Comparison of ENCODE assay signal across 8 cellular contexts in the genomic region with DNA sequence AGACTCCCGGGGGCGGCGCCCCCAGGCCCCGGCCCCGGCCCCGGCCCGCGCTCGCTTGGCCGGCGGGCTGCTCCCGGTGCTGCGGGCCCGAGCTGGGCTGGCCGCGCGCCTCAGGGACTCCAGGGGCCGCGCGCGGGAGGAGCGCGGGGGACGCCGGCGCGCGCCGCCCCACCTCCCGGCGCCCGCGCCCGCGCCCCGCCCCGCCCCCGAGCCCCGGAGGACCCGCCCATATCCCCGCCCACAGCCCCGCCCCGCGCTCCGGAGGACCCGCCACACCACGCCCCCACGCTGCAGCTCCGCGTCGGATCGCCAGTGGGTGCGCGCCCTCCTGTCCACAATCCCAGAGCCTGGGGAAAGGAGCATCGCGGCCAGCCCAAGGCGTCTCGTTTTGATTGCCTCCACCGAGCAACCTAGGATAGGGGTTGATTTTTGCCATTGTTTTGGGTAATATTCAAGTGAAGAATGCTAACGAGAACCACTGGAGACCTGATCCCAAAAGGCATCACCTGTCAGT. TPM values are rescaled to one million over a fixed set of nuclear protein-coding genes. Genes with fewer than 3 reads are reported as not detected.
A peak's percentile ranks its signal among the peaks of the same experiment; 100 is the strongest.
DNase-seq lines count a peak whose midpoint lies in the region; ATAC-seq, FAIRE-seq and TF ChIP-seq lines count a peak whose summit lies in the region.

A gene with protein sequence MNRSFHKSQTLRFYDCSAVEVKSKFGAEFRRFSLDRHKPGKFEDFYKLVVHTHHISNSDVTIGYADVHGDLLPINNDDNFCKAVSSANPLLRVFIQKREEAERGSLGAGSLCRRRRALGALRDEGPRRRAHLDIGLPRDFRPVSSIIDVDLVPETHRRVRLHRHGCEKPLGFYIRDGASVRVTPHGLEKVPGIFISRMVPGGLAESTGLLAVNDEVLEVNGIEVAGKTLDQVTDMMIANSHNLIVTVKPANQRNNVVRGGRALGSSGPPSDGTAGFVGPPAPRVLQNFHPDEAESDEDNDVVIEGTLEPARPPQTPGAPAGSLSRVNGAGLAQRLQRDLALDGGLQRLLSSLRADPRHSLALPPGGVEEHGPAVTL (minus strand): TSS at position 112 of the 514 bp plus-strand sequence. CDS start 166 bp downstream, outside the sequence.

- H3K9ac ChIP-seq in GM12878 (ENCODE audit: control insufficient read depth, insufficient read depth, low read length): no peak within 1 kb of the TSS

- RAD21 ChIA-PET in GM12878 (lab: Charles Lee; ENCODE audit: unreplicated experiment): interaction anchor here (0.6 to 1.6 kb wide), 3 partner anchors 9 to 47 kb away, joined by 3 to 6 read pairs (median 4); no protein-coding TSS in a partner anchor

- H3K27me3 Mint-ChIP-seq in T-helper 17 cell: peaks cover 40% of the 10 kb centered on the region

- H3K4me1 Mint-ChIP-seq in T-helper 17 cell: no peaks in the 10 kb centered on the region

- POLR2A ChIA-PET in GM12878 (lab: Charles Lee): interaction anchor here (0.6 kb wide), 3 partner anchors 34 to 68 kb away, joined by 3 to 6 read pairs (median 3); no protein-coding TSS in a partner anchor

- H3K27me3 ChIP-seq in GM12878 (replicated peaks in 1 of 2; ENCODE audit: control insufficient read depth in 2 of 2, insufficient read depth in 2 of 2, low read length in 1 of 2): peaks cover 2 to 3% of the 10 kb centered on the region in 2 experiments; a peak in 2 of 4 replicates
- no peaks in the 10 kb centered on the region for H3K27me3 ChIP-seq in iPS DF 6.9 (ENCODE audit: control insufficient read depth, insufficient read depth, low read length)

- TF ChIP-seq POLR2A in H54 (IDR thresholded peaks at IDR 0.05; ENCODE audit: low read depth, low read length) (no peak), GM12878 (IDR thresholded peaks at IDR 0.05; ENCODE audit: low read depth, low read length) (no peak)

- H3K36me3 ChIP-seq in GM12878 (ENCODE audit: control insufficient read depth in 2 of 2, insufficient read depth in 2 of 2, low read length in 1 of 2) (no peaks in the 10 kb centered on the region), iPS DF 6.9 (ENCODE audit: control insufficient read depth, insufficient read depth, low read length) (no peaks in the 10 kb centered on the region)

- 59% methylated on average over 15 of the region's 60 CpGs for WGBS in GM12878 (ENCODE audit: insufficient coverage, insufficient replicate concordance, low lambda C conversion rate, missing lambda C conversion rate)
- no CpG with 5 or more reads among the region's 60 CpGs for WGBS in iPS DF 6.9 (ENCODE audit: insufficient coverage, insufficient read length)

- no peak within 1 kb of the TSS for H2AFZ ChIP-seq in GM12878 (ENCODE audit: control insufficient read depth, low read depth, low read length)

- intact Hi-C loops in GM12878 (cut with micrococcal nuclease; ENCODE audit: unreplicated experiment) (no loop called here), sciatic nerve (cut with DNase I) (no loop called here)

- no peaks in the 10 kb centered on the region for H3K79me2 ChIP-seq in GM12878 (ENCODE audit: control insufficient read depth, insufficient read depth, low read length)

- H4K20me1 ChIP-seq in GM12878 (ENCODE audit: control insufficient read depth, insufficient read depth): no peaks in the 10 kb centered on the region

- no peak within 1 kb of the TSS for H3K27ac Mint-ChIP-seq in T-helper 17 cell

- H3K4me1 ChIP-seq in GM12878 (ENCODE audit: control insufficient read depth, insufficient read depth, low read length): no peaks in the 10 kb centered on the region
- H3K4me1 ChIP-seq in iPS DF 6.9 (ENCODE audit: control insufficient read depth, insufficient read depth, low read length): no peaks in the 10 kb centered on the region

- TF ChIP-seq RAD21 in GM12878 (IDR thresholded peaks at IDR 0.05; ENCODE audit: insufficient read depth, low read depth, low read length): no peak

- peak within 1 kb of the TSS; percentile 45; the same call in 1 of the 2 replicates for H3K4me3 ChIP-seq in GM12878
- H3K4me3 ChIP-seq in iPS DF 6.9 (ENCODE audit: low read length): peak within 1 kb of the TSS; percentile 55

- H3K4me2 ChIP-seq in GM12878 (ENCODE audit: control insufficient read depth, insufficient read depth): peak within 1 kb of the TSS; percentile 68

- ATAC-seq in T-helper 17 cell (peak; percentile 87), GM12878 (peak; percentile 67), sciatic nerve (peak; percentile 96)

- in situ Hi-C loops in GM12878 (cut with MboI): no loop called here

- TF ChIP-seq EP300 in GM12878 (IDR thresholded peaks at IDR 0.05; ENCODE audit: borderline replicate concordance in 1 of 2, control insufficient read depth in 1 of 2, low read depth in 2 of 2, low read length in 2 of 2): no peak

- peak; percentile 93 for DNase-seq in DMS53 (lab: John Stamatoyannopoulos, UW)
- DNase-seq in H54 (ENCODE audit: insufficient read length, low spot score): peak; percentile 47
- DNase-seq in NCI-H1048 (lab: John Stamatoyannopoulos, UW): peak; percentile 67
- peak; percentile 30 to 46 (median 46) for DNase-seq in T-helper 17 cell
- DNase-seq in GM12878 (ENCODE audit: low read depth, low spot score): no peak
- DNase-seq in iPS DF 6.9 (ENCODE audit: low read depth, low spot score): no peak
- DNase-seq in sciatic nerve (ENCODE audit: low spot score): peak; percentile 92
- no peak for DNase-seq in NK-92 treated with Interleukin-12 subunit alpha and Interleukin-12 subunit beta, amount 100 ng/mL, for 24 hours (lab: John Stamatoyannopoulos, UW)

- H3K9me3 ChIP-seq in T-helper 17 cell (ENCODE audit: control insufficient read depth, low read length, poor library complexity, severe bottlenecking): no peaks in the 10 kb centered on the region
- no peaks in the 10 kb centered on the region for H3K9me3 ChIP-seq in GM12878 (replicated peaks; ENCODE audit: control insufficient read depth, insufficient read depth, low read length)
- H3K9me3 ChIP-seq in iPS DF 6.9 (ENCODE audit: control insufficient read depth, insufficient read depth, low read length): no peaks in the 10 kb centered on the region

- H3K36me3 Mint-ChIP-seq in T-helper 17 cell (ENCODE audit: low read depth): peaks cover 4% of the 10 kb centered on the region

- SMC1A ChIA-PET in GM12878 (lab: Charles Lee; ENCODE audit: uncharacterized antibody, unreplicated experiment): interaction anchor here (1.0 to 1.4 kb wide), 3 partner anchors 34 to 90 kb away, joined by 3 to 5 read pairs (median 5); no protein-coding TSS in a partner anchor

- H3K27ac ChIP-seq in GM12878 (ENCODE audit: control insufficient read depth, insufficient read depth) (no peak within 1 kb of the TSS), iPS DF 6.9 (ENCODE audit: low read length) (no peak within 1 kb of the TSS)

- peak in 1 of 3 experiments; percentile 8; a peak in 1 of 6 replicates for TF ChIP-seq CTCF in GM12878 (IDR thresholded peaks at IDR 0.05 in 2 of 3, conservative IDR thresholded peaks at IDR 0.05 in 1 of 3; ENCODE audit: control insufficient read depth in 2 of 3, extremely low read depth in 1 of 3, insufficient read depth in 1 of 3, low read depth in 3 of 3, low read length in 3 of 3)

- no TSS peak for BruUV-seq in GM12878 (replicated peaks; lab: Mats Ljungman, UMichigan)

- H3K4me3 Mint-ChIP-seq in T-helper 17 cell: peak within 1 kb of the TSS; percentile 84

- CTCF ChIA-PET in GM12878 (lab: Yijun Ruan, JAX): interaction anchor here (1.0 to 1.2 kb wide), 2 partner anchors 9 to 47 kb away, joined by 3 read pairs; no protein-coding TSS in a partner anchor

- FAIRE-seq in H54 (lab: Jason Lieb, UNC) (no peak), GM12878 (lab: Jason Lieb, UNC) (no peak)

TF ChIP-seq in GM12878, 131 proteins besides CTCF, POLR2A, EP300 and RAD21:
- TF ChIP-seq KAT2A (conservative IDR thresholded peaks at IDR 0.05; ENCODE audit: control insufficient read depth, low read depth, low read length) (no peak), MTA2 (IDR thresholded peaks at IDR 0.05; ENCODE audit: low read depth) (no peak), STAT3 (IDR thresholded peaks at IDR 0.05; ENCODE audit: low read depth, low read length) (no peak), NFXL1 (IDR thresholded peaks at IDR 0.05; ENCODE audit: borderline replicate concordance) (no peak), NBN (IDR thresholded peaks at IDR 0.05) (no peak), CBX5 (IDR thresholded peaks at IDR 0.05; ENCODE audit: low read depth) (no peak), RB1 (IDR thresholded peaks at IDR 0.05; ENCODE audit: borderline replicate concordance) (no peak)
- TF ChIP-seq, protein P1, sequence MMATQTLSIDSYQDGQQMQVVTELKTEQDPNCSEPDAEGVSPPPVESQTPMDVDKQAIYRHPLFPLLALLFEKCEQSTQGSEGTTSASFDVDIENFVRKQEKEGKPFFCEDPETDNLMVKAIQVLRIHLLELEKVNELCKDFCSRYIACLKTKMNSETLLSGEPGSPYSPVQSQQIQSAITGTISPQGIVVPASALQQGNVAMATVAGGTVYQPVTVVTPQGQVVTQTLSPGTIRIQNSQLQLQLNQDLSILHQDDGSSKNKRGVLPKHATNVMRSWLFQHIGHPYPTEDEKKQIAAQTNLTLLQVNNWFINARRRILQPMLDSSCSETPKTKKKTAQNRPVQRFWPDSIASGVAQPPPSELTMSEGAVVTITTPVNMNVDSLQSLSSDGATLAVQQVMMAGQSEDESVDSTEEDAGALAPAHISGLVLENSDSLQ (IDR thresholded peaks at IDR 0.05): no peak

RNA-seq across cellular contexts. Expression of the gene that starts here (rescaled TPM):
- total RNA-seq in T-helper 17 cell: 1 to 10 TPM; 1.1 to 3.5 TPM
- total RNA-seq in GM12878 (2013; cell fraction: nucleolus; rRNA removed): 0.12 and 0.17 TPM in 2 replicates
- 0.62 and 0.65 TPM in 2 replicates for total RNA-seq in GM12878 (2014; rRNA removed)
- 0.40 and 0.55 TPM in 2 replicates for total RNA-seq in GM12878 (2014; rRNA removed; fragmentation: Illumina TruSeq; extraction: Trizol)
- total RNA-seq in GM12878 (2021): 1.4 and 2.0 TPM in 2 replicates
- 0.12 TPM for polyA plus RNA-seq in GM12878 (2011; ENCODE audit: low read depth)
- polyA plus RNA-seq in GM12878 (2011; rRNA removed): 1.9 and 2.2 TPM in 2 replicates
- polyA plus RNA-seq in GM12878 (2011; cell fraction: cytosol; rRNA removed): 2.4 and 2.5 TPM in 2 replicates
- 1.2 and 1.7 TPM in 2 replicates for polyA plus RNA-seq in GM12878 (2011; cell fraction: nucleus; rRNA removed)
- polyA plus RNA-seq in GM12878 (2012): 0.35 and 0.39 TPM in 2 replicates
- 0.41 and 0.59 TPM in 2 replicates for polyA plus RNA-seq in GM12878 (2014; fragmentation: Illumina TruSeq; extraction: Trizol)
- under 1 TPM; 0.45 to 0.57 TPM for polyA plus RNA-seq in GM12878 (2014; fragmentation: Nextera tagmentation; extraction: Ambion mirVana)
- 1.2 and 1.4 TPM in 2 replicates for polyA plus RNA-seq in GM12878 (2014; rRNA removed)
- 1 to 10 TPM in 1 of 2 experiments, under 1 TPM in 1; 0.20 to 1.3 TPM for polyA plus RNA-seq in GM12878 (2016; fragmentation: Nextera tagmentation; extraction: Ambion mirVana)
- polyA minus RNA-seq in GM12878 (2011; rRNA and poly(A)+ RNA removed): 2.7 and 3.1 TPM in 2 replicates
- 2.1 and 5.1 TPM in 2 replicates for polyA minus RNA-seq in GM12878 (2011; cell fraction: cytosol; rRNA and poly(A)+ RNA removed)
- polyA minus RNA-seq in GM12878 (2011; cell fraction: nucleus; rRNA and poly(A)+ RNA removed): 0.57 and 0.60 TPM in 2 replicates
- 11.2 TPM for total RNA-seq in sciatic nerve

Comparison
In these comparisons a context has a peak if more than half of its experiments do, and no peak if none do; other contexts are left out.
1. DNase-seq: peak in DMS53 (single experiment), H54 (single experiment), NCI-H1048 (single experiment), T-helper 17 cell (3 of 3) and sciatic nerve (single experiment); none in GM12878 (single experiment), iPS DF 6.9 (single experiment) and NK-92 treated with Interleukin-12 subunit alpha and Interleukin-12 subunit beta, amount 100 ng/mL, for 24 hours (single experiment).
2. Peak in every context shown above with its lines, with median percentiles within 50 percentile points of each other: ATAC-seq.